ENCODE assay signal across 1 cellular context in the genomic region with DNA sequence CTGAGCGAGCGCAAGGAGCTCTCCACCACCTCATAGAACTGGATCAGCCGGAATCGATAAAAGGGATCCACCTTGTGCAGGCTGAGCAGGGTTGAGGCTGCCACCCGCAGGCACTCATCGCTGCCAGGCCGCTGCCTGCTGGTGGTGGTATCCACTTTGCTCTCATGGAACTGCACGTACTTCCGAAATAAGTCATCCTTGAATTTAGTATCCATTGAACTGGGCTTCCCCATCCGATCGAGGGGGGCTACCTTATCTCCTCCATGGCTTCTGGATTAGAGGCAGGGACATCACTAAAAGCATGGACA.
TF ChIP-seq lines count a peak whose summit lies in the region.

No MANE protein-coding gene starts in this region.

TF ChIP-seq in H1, 55 proteins besides CTCF, POLR2A, EP300 and RAD21:
- TF ChIP-seq CTBP2 (IDR thresholded peaks at IDR 0.05; ENCODE audit: borderline replicate concordance, insufficient read depth, insufficient read length, low read length) (no peak), PHF8 (conservative IDR thresholded peaks at IDR 0.05; ENCODE audit: low read depth, low read length) (no peak), SP4 (IDR thresholded peaks at IDR 0.05; ENCODE audit: low read length) (no peak), EGR1 (IDR thresholded peaks at IDR 0.05; ENCODE audit: borderline replicate concordance, low read depth, low read length) (no peak), RNF2 (IDR thresholded peaks at IDR 0.05; ENCODE audit: borderline replicate concordance, low read depth, low read length, missing control alignments, poor library complexity, severe bottlenecking) (no peak), BRCA1 (IDR thresholded peaks at IDR 0.05; ENCODE audit: low read depth, low read length) (no peak), TAF7 (optimal IDR thresholded peaks at IDR 0.05; ENCODE audit: borderline replicate concordance, low read depth, low read length) (no peak), ZNF274 (IDR thresholded peaks at IDR 0.05; ENCODE audit: borderline replicate concordance, extremely low read depth, low read length) (no peak), NANOG (IDR thresholded peaks at IDR 0.05; ENCODE audit: insufficient read depth, low read depth, low read length, poor library complexity, severe bottlenecking) (no peak), SP1 (IDR thresholded peaks at IDR 0.05; ENCODE audit: low read depth, low read length) (no peak), FOSL1 (IDR thresholded peaks at IDR 0.05; ENCODE audit: insufficient read depth, low read depth, low read length) (no peak), HDAC2 (IDR thresholded peaks at IDR 0.05; ENCODE audit: borderline replicate concordance in 1 of 2, low read depth in 2 of 2, low read length in 2 of 2) (no peak)
- TF ChIP-seq, protein P1, sequence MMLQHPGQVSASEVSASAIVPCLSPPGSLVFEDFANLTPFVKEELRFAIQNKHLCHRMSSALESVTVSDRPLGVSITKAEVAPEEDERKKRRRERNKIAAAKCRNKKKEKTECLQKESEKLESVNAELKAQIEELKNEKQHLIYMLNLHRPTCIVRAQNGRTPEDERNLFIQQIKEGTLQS (IDR thresholded peaks at IDR 0.05; ENCODE audit: insufficient read depth, low read depth, low read length), result no peak
